8 cellular contexts compared by ENCODE assay signal in the genomic region with DNA sequence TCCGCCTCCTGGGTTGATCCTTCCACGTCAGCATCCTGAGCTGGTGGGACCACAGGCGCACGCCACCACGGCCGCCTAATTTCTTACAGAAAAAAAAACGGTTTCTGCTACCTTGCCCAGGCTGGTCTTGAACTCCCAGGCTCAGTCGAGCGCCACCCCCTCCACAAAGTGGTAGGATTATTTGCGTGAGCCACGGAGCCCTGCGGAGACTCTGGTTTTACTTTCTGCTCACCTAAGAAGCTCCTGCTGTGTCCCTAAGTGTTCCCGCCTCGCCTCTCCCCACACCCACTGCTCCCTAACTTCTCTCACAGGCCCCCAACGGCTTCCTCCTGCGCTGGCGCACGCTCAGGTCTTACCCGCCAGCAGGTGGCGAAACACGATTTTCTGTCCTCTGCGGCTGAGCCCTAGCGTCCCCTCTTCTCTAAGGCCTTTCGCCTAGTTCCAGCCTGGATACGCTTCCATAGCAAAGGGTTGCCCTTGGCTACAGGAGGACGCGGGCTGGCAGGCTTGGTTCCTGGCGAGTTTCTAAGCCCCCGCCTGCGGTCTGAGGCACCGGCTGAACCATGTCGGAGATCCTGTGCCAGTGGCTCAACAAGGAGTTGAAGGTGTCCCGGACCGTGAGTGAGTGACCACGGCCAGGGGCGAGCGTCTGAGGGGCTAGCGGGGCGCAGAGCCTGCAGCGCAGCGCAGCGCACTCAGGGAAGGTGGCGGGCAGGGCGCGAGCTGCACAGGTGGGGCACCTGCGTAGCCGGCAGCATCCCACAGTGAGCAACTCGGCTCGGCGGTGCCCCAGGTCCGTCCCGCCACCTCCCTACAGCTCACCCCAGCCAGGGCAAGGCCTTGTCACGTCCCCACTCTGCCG. TPM values are rescaled to one million over a fixed set of nuclear protein-coding genes. Genes with fewer than 3 reads are reported as not detected.
DNase-seq lines count a peak whose midpoint lies in the region; ATAC-seq and TF ChIP-seq lines count a peak whose summit lies in the region.

A gene with protein sequence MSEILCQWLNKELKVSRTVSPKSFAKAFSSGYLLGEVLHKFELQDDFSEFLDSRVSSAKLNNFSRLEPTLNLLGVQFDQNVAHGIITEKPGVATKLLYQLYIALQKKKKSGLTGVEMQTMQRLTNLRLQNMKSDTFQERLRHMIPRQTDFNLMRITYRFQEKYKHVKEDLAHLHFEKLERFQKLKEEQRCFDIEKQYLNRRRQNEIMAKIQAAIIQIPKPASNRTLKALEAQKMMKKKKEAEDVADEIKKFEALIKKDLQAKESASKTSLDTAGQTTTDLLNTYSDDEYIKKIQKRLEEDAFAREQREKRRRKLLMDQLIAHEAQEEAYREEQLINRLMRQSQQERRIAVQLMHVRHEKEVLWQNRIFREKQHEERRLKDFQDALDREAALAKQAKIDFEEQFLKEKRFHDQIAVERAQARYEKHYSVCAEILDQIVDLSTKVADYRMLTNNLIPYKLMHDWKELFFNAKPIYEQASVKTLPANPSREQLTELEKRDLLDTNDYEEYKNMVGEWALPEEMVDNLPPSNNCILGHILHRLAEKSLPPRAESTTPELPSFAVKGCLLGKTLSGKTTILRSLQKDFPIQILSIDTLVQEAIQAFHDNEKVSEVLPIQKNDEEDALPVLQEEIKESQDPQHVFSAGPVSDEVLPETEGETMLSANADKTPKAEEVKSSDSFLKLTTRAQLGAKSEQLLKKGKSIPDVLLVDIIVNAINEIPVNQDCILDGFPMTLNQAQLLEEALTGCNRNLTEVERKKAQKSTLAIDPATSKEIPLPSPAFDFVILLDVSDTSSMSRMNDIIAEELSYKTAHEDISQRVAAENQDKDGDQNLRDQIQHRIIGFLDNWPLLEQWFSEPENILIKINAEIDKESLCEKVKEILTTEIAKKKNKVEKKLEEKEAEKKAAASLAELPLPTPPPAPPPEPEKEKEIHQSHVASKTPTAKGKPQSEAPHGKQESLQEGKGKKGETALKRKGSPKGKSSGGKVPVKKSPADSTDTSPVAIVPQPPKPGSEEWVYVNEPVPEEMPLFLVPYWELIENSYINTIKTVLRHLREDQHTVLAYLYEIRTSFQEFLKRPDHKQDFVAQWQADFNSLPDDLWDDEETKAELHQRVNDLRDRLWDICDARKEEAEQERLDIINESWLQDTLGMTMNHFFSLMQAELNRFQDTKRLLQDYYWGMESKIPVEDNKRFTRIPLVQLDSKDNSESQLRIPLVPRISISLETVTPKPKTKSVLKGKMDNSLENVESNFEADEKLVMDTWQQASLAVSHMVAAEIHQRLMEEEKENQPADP (N-terminal part only) (plus strand): TSS at position 429 of the 862 bp plus-strand sequence. CDS start 135 bp downstream, at position 564.

- peaks cover 33% of the 10 kb centered on the region for H3K4me1 Mint-ChIP-seq in activated CD8-positive, alpha-beta T cell treated with anti-CD3 and anti-CD28 coated beads, Interleukin-2, amount 10 ng/mL, durations not matched to agents 7 days and 5 days (ENCODE audit: low read depth)

- no peaks in the 10 kb centered on the region for H3K27me3 Mint-ChIP-seq in activated CD8-positive, alpha-beta T cell treated with anti-CD3 and anti-CD28 coated beads, Interleukin-2, amount 10 ng/mL, durations not matched to agents 7 days and 5 days (ENCODE audit: low read depth)

- H3K4me3 ChIP-seq in effector memory CD4-positive, alpha-beta T cell (ENCODE audit: insufficient read depth, low read depth, low read length, poor library complexity, severe bottlenecking) = peak within 1 kb of the TSS; percentile 96
- peak within 1 kb of the TSS; percentile 66 for H3K4me3 ChIP-seq in lung

- peak; percentile 44 for DNase-seq in NCI-H524 treated with DMSO at 0.1 percent for 48 hours (lab: John Stamatoyannopoulos, UW)
- DNase-seq in activated CD8-positive, alpha-beta T cell treated with anti-CD3 and anti-CD28 coated beads, Interleukin-2, amount 10 ng/mL, durations not matched to agents 7 days and 5 days = peak; percentile 87
- DNase-seq in effector memory CD4-positive, alpha-beta T cell = peak; percentile 49 to 65 (median 61)
- peak; percentile 88 for DNase-seq in lung (ENCODE audit: low spot score)
- DNase-seq in stimulated activated CD4-positive, alpha-beta T cell treated with anti-CD3 and anti-CD28 coated beads, TNF-alpha, amount 100 ng/mL, for 1 hour (ENCODE audit: low read depth in 3 of 3, low spot score in 1 of 3) = peak; percentile 35 to 64 (median 55)
- no peak for DNase-seq in NCI-H2029 (lab: John Stamatoyannopoulos, UW)

- CTCF ChIA-PET in activated CD8-positive, alpha-beta T cell treated with anti-CD3 and anti-CD28 coated beads, Interleukin-2, amount 10 ng/mL, durations not matched to agents 7 days and 5 days (lab: Charles Lee) = interaction anchor here (0.6 to 4.8 kb wide), 22 partner anchors 9 to 607 kb away, joined by 3 to 41 read pairs (median 4); no protein-coding TSS in a partner anchor

- ATAC-seq in GM18498 (IDR thresholded peaks at IDR 0.05; ENCODE audit: unreplicated experiment) = peak; percentile 84
- peak; percentile 50 for ATAC-seq in HG03060 (IDR thresholded peaks at IDR 0.05; ENCODE audit: low read depth, unreplicated experiment)
- ATAC-seq in activated CD8-positive, alpha-beta T cell treated with anti-CD3 and anti-CD28 coated beads, Interleukin-2, amount 10 ng/mL, durations not matched to agents 7 days and 5 days = peak; percentile 96
- ATAC-seq in lung (ENCODE audit: insufficient read depth, low FRiP score) = peak; percentile 99

- peak within 1 kb of the TSS; percentile 91 for H3K4me3 Mint-ChIP-seq in activated CD8-positive, alpha-beta T cell treated with anti-CD3 and anti-CD28 coated beads, Interleukin-2, amount 10 ng/mL, durations not matched to agents 7 days and 5 days

- no peaks in the 10 kb centered on the region for H3K36me3 ChIP-seq in effector memory CD4-positive, alpha-beta T cell (ENCODE audit: control insufficient read depth, insufficient read depth, low read length)
- H3K36me3 ChIP-seq in lung (ENCODE audit: control insufficient read depth in 2 of 2, insufficient read depth in 2 of 2, low read length in 2 of 2) = no peaks in the 10 kb centered on the region

- TF ChIP-seq CTCF in lung (IDR thresholded peaks at IDR 0.05; ENCODE audit: control extremely low read depth, extremely low read depth) = peak; percentile 52

- peak within 1 kb of the TSS; percentile 58 for H3K27ac ChIP-seq in effector memory CD4-positive, alpha-beta T cell (ENCODE audit: insufficient read depth, low read length, poor library complexity, severe bottlenecking)
- H3K27ac ChIP-seq in lung (ENCODE audit: low read depth in 1 of 2, low read length in 1 of 2) = peak within 1 kb of the TSS in 1 of 2 donors; percentile 15

- peak within 1 kb of the TSS; percentile 96 for H3K27ac Mint-ChIP-seq in activated CD8-positive, alpha-beta T cell treated with anti-CD3 and anti-CD28 coated beads, Interleukin-2, amount 10 ng/mL, durations not matched to agents 7 days and 5 days

- POLR2A ChIA-PET in activated CD8-positive, alpha-beta T cell treated with anti-CD3 and anti-CD28 coated beads, Interleukin-2, amount 10 ng/mL, durations not matched to agents 7 days and 5 days (lab: Charles Lee) = interaction anchor here (0.6 to 1.1 kb wide), 6 partner anchors 35 to 239 kb away, joined by 3 to 5 read pairs (median 4); a partner anchor contains a TSS

- H3K9me3 Mint-ChIP-seq in activated CD8-positive, alpha-beta T cell treated with anti-CD3 and anti-CD28 coated beads, Interleukin-2, amount 10 ng/mL, durations not matched to agents 7 days and 5 days (ENCODE audit: insufficient read depth) = peaks cover 24% of the 10 kb centered on the region

- peaks cover 10% of the 10 kb centered on the region for H3K4me1 ChIP-seq in effector memory CD4-positive, alpha-beta T cell (ENCODE audit: control insufficient read depth, insufficient read depth, low read length, poor library complexity, severe bottlenecking)
- H3K4me1 ChIP-seq in lung (ENCODE audit: control insufficient read depth in 2 of 2, insufficient read depth in 2 of 2, low read length in 2 of 2) = no peaks in the 10 kb centered on the region

- peaks cover 5% of the 10 kb centered on the region for H3K36me3 Mint-ChIP-seq in activated CD8-positive, alpha-beta T cell treated with anti-CD3 and anti-CD28 coated beads, Interleukin-2, amount 10 ng/mL, durations not matched to agents 7 days and 5 days (ENCODE audit: low read depth)

- no peaks in the 10 kb centered on the region for H3K27me3 ChIP-seq in effector memory CD4-positive, alpha-beta T cell (replicated peaks; ENCODE audit: control insufficient read depth, insufficient read depth, low read length, poor library complexity, severe bottlenecking)
- no peaks in the 10 kb centered on the region for H3K27me3 ChIP-seq in lung (ENCODE audit: control insufficient read depth, insufficient read depth)

- H3K9me3 ChIP-seq in effector memory CD4-positive, alpha-beta T cell (ENCODE audit: control insufficient read depth, low read length) = no peaks in the 10 kb centered on the region
- H3K9me3 ChIP-seq in lung (ENCODE audit: control insufficient read depth in 2 of 2, insufficient read depth in 1 of 2, low read length in 1 of 2) = no peaks in the 10 kb centered on the region

- 11 to 12% methylated on average over 44 to 54 of the region's 54 CpGs for WGBS in lung, 2 donors

RNA-seq across cellular contexts. Expression of the gene that starts here (rescaled TPM):
- 1 to 10 TPM; 5.1 to 6.4 TPM for total RNA-seq in activated CD8-positive, alpha-beta T cell treated with anti-CD3 and anti-CD28 coated beads, Interleukin-2, amount 10 ng/mL, durations not matched to agents 7 days and 5 days
- 10 to 100 TPM; 16.9 to 73.9 TPM for total RNA-seq in lung
- polyA plus RNA-seq in lung = 1 to 10 TPM; 2.7 to 5.7 TPM
